ENCODE assay signal across 8 cellular contexts in genomic region chr11:62771144-62772021, GRCh38. TPM values are rescaled to one million over a fixed set of nuclear protein-coding genes. Genes with fewer than 3 reads are reported as not detected.
A peak's percentile ranks its signal among the peaks of the same experiment; 100 is the strongest.
DNase-seq lines count a peak whose midpoint lies in the region; ATAC-seq and TF ChIP-seq lines count a peak whose summit lies in the region.

TSS of gene TAF6L (plus strand) at chr11:62771396. CDS start at chr11:62775784, 4,388 bp downstream.

- ATAC-seq in foreskin keratinocyte, result peak; percentile 87

- peak within 1 kb of the TSS; percentile 61 for H3K4me3 ChIP-seq in MG63
- peak within 1 kb of the TSS; percentile 68 for H3K4me3 ChIP-seq in neuron (ENCODE audit: low read length)
- peak within 1 kb of the TSS; percentile 75 to 87 (median 81) for H3K4me3 ChIP-seq in subcutaneous abdominal adipose tissue (ENCODE audit: low read depth in 1 of 5, low read length in 5 of 5)

- H3K56ac ChIP-seq in H9 (ENCODE audit: insufficient read length, low read depth, low read length), result no peak within 1 kb of the TSS

- no peak within 1 kb of the TSS for H2BK5ac ChIP-seq in H9 (ENCODE audit: insufficient read length, low read length)

- peaks cover 18 to 38% (median 28%) of the 10 kb centered on the region in 3 experiments for H3K36me3 Mint-ChIP-seq in H9 (ENCODE audit: insufficient read depth in 1 of 3, low read depth in 3 of 3)

- H3K27ac ChIP-seq in H9 (ENCODE audit: insufficient read length, low read depth, low read length) (peak within 1 kb of the TSS; percentile 20), foreskin keratinocyte (peak within 1 kb of the TSS; percentile 77), subcutaneous abdominal adipose tissue (ENCODE audit: low read depth, low read length) (peak within 1 kb of the TSS; percentile 78)

- peak within 1 kb of the TSS; percentile 95 to 100 (median 98) for H3K27ac Mint-ChIP-seq in H9

- H4K5ac ChIP-seq in H9 (ENCODE audit: insufficient read length, low read depth, low read length), result no peak within 1 kb of the TSS

- peaks cover 3% of the 10 kb centered on the region for H3K79me2 ChIP-seq in H9 (ENCODE audit: insufficient read depth, low read length)

- no peak within 1 kb of the TSS for H2BK15ac ChIP-seq in H9 (ENCODE audit: low read depth, low read length)

- no peak within 1 kb of the TSS for H2BK120ac ChIP-seq in H9 (ENCODE audit: low read depth, low read length, poor library complexity, severe bottlenecking)

- no peak within 1 kb of the TSS for H3K23ac ChIP-seq in H9 (ENCODE audit: insufficient read length, low read depth, low read length)

- peak within 1 kb of the TSS; percentile 83; the same call in 1 of the 2 replicates for H3K14ac ChIP-seq in H9 (ENCODE audit: insufficient read depth, low read length)

- no peak within 1 kb of the TSS for H2BK20ac ChIP-seq in H9 (ENCODE audit: low read depth, low read length, poor library complexity, severe bottlenecking)

- no peaks in the 10 kb centered on the region for H4K20me1 ChIP-seq in H9 (ENCODE audit: control insufficient read depth, insufficient read depth, insufficient read length)

- no peaks in the 10 kb centered on the region for H3K79me1 ChIP-seq in H9 (ENCODE audit: insufficient read depth, low read depth, low read length, poor library complexity, severe bottlenecking)

- H2AFZ ChIP-seq in H9 (ENCODE audit: low read length) (no peak within 1 kb of the TSS), neuron (ENCODE audit: low read depth, low read length) (peak within 1 kb of the TSS; percentile 67)

- H3K4me3 Mint-ChIP-seq in H9, result peak within 1 kb of the TSS; percentile 87 to 94

- no CpG with 5 or more reads among the region's 60 CpGs for WGBS in H9 (ENCODE audit: extremely low coverage, insufficient read length, low lambda C conversion rate)

- peak within 1 kb of the TSS; percentile 78 for H3K4me2 ChIP-seq in H9 (ENCODE audit: insufficient read depth, insufficient read length, low read length)

- TF ChIP-seq CTCF in H9 (conservative IDR thresholded peaks at IDR 0.05) (no peak), foreskin keratinocyte (conservative IDR thresholded peaks at IDR 0.05) (no peak)

- peaks cover 16 to 19% of the 10 kb centered on the region in 2 experiments for H3K4me1 Mint-ChIP-seq in H9

- H3K4me1 ChIP-seq in ES-I3 (ENCODE audit: insufficient read depth, low read length) (no peaks in the 10 kb centered on the region; the same call in 1 of the 2 replicates), H9 (ENCODE audit: insufficient read depth, low read length) (no peaks in the 10 kb centered on the region), foreskin keratinocyte (peaks cover 5% of the 10 kb centered on the region), neuron (ENCODE audit: insufficient read depth, low read length) (peaks cover 21% of the 10 kb centered on the region), subcutaneous abdominal adipose tissue (ENCODE audit: control insufficient read depth in 5 of 5, insufficient read depth in 5 of 5, low read length in 5 of 5) (peaks cover 7 to 24% (median 20%) of the 10 kb centered on the region in 5 donors)

- H2AK5ac ChIP-seq in H9 (ENCODE audit: insufficient read length, low read length), result no peak within 1 kb of the TSS

- no peaks in the 10 kb centered on the region for H3K27me3 Mint-ChIP-seq in H9 (ENCODE audit: low read depth)

- H3K27me3 ChIP-seq in H9 (ENCODE audit: insufficient read depth, low read length) (no peaks in the 10 kb centered on the region), MG63 (no peaks in the 10 kb centered on the region), foreskin keratinocyte (no peaks in the 10 kb centered on the region), neuron (ENCODE audit: insufficient read depth, low read length) (no peaks in the 10 kb centered on the region), subcutaneous abdominal adipose tissue (ENCODE audit: control insufficient read depth in 5 of 5, insufficient read depth in 4 of 5, low read length in 5 of 5) (peaks cover 0 to 4% (median 0%) of the 10 kb centered on the region in 5 donors)

- H3K23me2 ChIP-seq in H9 (ENCODE audit: insufficient read length, low read depth, low read length, poor library complexity, severe bottlenecking), result peaks cover 3% of the 10 kb centered on the region

- no peak within 1 kb of the TSS for H3K4ac ChIP-seq in H9 (ENCODE audit: low read depth, low read length)

- H3K9ac ChIP-seq in ES-I3 (ENCODE audit: low read depth, low read length) (peak within 1 kb of the TSS; percentile 66), H9 (ENCODE audit: extremely low read depth, insufficient read length, low read length) (peak within 1 kb of the TSS; percentile 74), subcutaneous abdominal adipose tissue (ENCODE audit: low read length in 5 of 5) (peak within 1 kb of the TSS; percentile 74 to 89 (median 80))

- no peaks in the 10 kb centered on the region; a peak in 1 of 5 replicates for H3K9me3 Mint-ChIP-seq in H9

- H3K36me3 ChIP-seq in ES-I3 (ENCODE audit: insufficient read depth, low read length) (peaks cover 8% of the 10 kb centered on the region; the same call in 1 of the 2 replicates), MG63 (peaks cover 2% of the 10 kb centered on the region), neuron (ENCODE audit: insufficient read depth, low read length) (peaks cover 27% of the 10 kb centered on the region), subcutaneous abdominal adipose tissue (ENCODE audit: control insufficient read depth in 5 of 5, insufficient read depth in 5 of 5, low read length in 5 of 5) (peaks cover 6 to 34% (median 23%) of the 10 kb centered on the region in 5 donors)

- no peaks in the 10 kb centered on the region for H3K9me3 ChIP-seq in ES-I3 (ENCODE audit: control insufficient read depth, insufficient read depth, low read length)
- H3K9me3 ChIP-seq in H9 (ENCODE audit: control insufficient read depth, low read depth, low read length), result no peaks in the 10 kb centered on the region
- no peaks in the 10 kb centered on the region for H3K9me3 ChIP-seq in MG63
- no peaks in the 10 kb centered on the region for H3K9me3 ChIP-seq in neuron (ENCODE audit: low read length)
- H3K9me3 ChIP-seq in subcutaneous abdominal adipose tissue (ENCODE audit: control insufficient read depth in 5 of 5, low read length in 5 of 5), result no peaks in the 10 kb centered on the region

- no peak within 1 kb of the TSS for H4K8ac ChIP-seq in H9 (replicated peaks; ENCODE audit: insufficient read length, low read depth, low read length)

- no peak within 1 kb of the TSS for H4K91ac ChIP-seq in H9 (ENCODE audit: insufficient read length, low read depth, low read length)

- DNase-seq in H9 (peak; percentile 98), MG63 (peak; percentile 98), SIG-M5 treated with dmso at 0.1 percent for 504 hours (lab: John Stamatoyannopoulos, UW; ENCODE audit: unreplicated experiment) (peak; percentile 94), foreskin keratinocyte (peak; percentile 87 to 95)
- DNase-seq in activated gamma-delta T cell treated with anti-CD3 and anti-CD28 coated beads, Interleukin-2, amount 50 U/mL, for 16 hours (ENCODE audit: low read depth), result peak; percentile 84

- H3T11ph ChIP-seq in H9 (ENCODE audit: low read length), result no peak within 1 kb of the TSS

- H3K18ac ChIP-seq in H9 (ENCODE audit: insufficient read length, low read depth, low read length), result peak within 1 kb of the TSS; percentile 90

- no peak within 1 kb of the TSS for H2BK12ac ChIP-seq in H9 (ENCODE audit: insufficient read length, low read depth, low read length)

RNA-seq across cellular contexts. Expression of gene TAF6L, which starts in this region (rescaled TPM):
- total RNA-seq in H9 (2021) (37.7 and 44.2 TPM in 2 replicates), foreskin keratinocyte (17.2 TPM in 2 replicates)
- total RNA-seq in MG63 (2014; rRNA removed; shearing (Covaris generic); ENCODE audit: low replicate concordance), result 22.9 and 28.7 TPM in 2 replicates
- 14.8 and 16.6 TPM in 2 replicates for polyA plus RNA-seq in foreskin keratinocyte

Comparison
In these comparisons a context has a peak if more than half of its experiments do, and no peak if none do; other contexts are left out.
1. Peak in every context shown above with its lines: DNase-seq, ATAC-seq, H3K4me3 ChIP-seq and H3K27ac ChIP-seq.
2. H3K27ac ChIP-seq: peak in every context shown above with its lines; median percentile 78 in subcutaneous abdominal adipose tissue; 77 in foreskin keratinocyte; 20 in H9.